ENCODE assay signal across 20 cellular contexts in genomic region chr9:121763131-121763530, GRCh38.
DNase-seq lines count a peak whose midpoint lies in the region; ATAC-seq and TF ChIP-seq lines count a peak whose summit lies in the region.
"Had no signal": no experiment of that assay in that cellular context is flagged by ENCODE, and none has a peak within 500 bp of the region (broad histone marks: within the 10 kb centered on the region; RNA-seq: fewer than 3 reads in every experiment).

No MANE protein-coding gene starts in this region.

- TF ChIP-seq CTCF in cardiac muscle cell (IDR thresholded peaks at IDR 0.05; ENCODE audit: low read depth, low read length) (no peak), IMR-90 (conservative IDR thresholded peaks at IDR 0.05; ENCODE audit: low read depth, low read length) (no peak), thoracic aorta (IDR thresholded peaks at IDR 0.05) (no peak), vagina (IDR thresholded peaks at IDR 0.05) (no peak)

- H3K9me3 Mint-ChIP-seq in activated CD8-positive, alpha-beta memory T cell treated with anti-CD3 and anti-CD28 coated beads, Interleukin-2, amount 10 ng/mL, durations not matched to agents 7 days and 5 days (ENCODE audit: low read depth) = no peaks in the 10 kb centered on the region
- H3K9me3 Mint-ChIP-seq: GM23338, H9, HFFc6 had no signal

- H3K4me2 ChIP-seq in IMR-90 (ENCODE audit: low read depth, low read length) (no peak overlapping the region), neuronal stem cell (ENCODE audit: insufficient read depth, low read length, poor library complexity, severe bottlenecking) (no peak overlapping the region)
- H3K4me2 ChIP-seq: A549, GM23338 had no signal

- no peak for TF ChIP-seq POLR2A in IMR-90 (IDR thresholded peaks at IDR 0.05; ENCODE audit: low read depth, low read length)
- no peak for TF ChIP-seq POLR2A in vagina (IDR thresholded peaks at IDR 0.05)

- H3K4me1 Mint-ChIP-seq in activated CD8-positive, alpha-beta memory T cell treated with anti-CD3 and anti-CD28 coated beads, Interleukin-2, amount 10 ng/mL, durations not matched to agents 7 days and 5 days = no peaks in the 10 kb centered on the region
- H3K4me1 Mint-ChIP-seq: CD4-positive, alpha-beta memory T cell had no signal

- H2BK20ac ChIP-seq in IMR-90 (ENCODE audit: low read depth, low read length) = no peak overlapping the region

- WGBS in IMR-90 (ENCODE audit: extremely low coverage in 2 of 2, insufficient read length in 1 of 2), 2 experiments = 100% methylated on average over 2 of the region's 6 CpGs; no CpG with 5 or more reads in 1 of the 2 experiments
- WGBS in neuronal stem cell (ENCODE audit: extremely low coverage in 2 of 2, insufficient read length in 2 of 2, insufficient replicate concordance in 1 of 2), 2 donors = no CpG with 5 or more reads among the region's 6 CpGs

- no peak overlapping the region for H2BK12ac ChIP-seq in neuronal stem cell (ENCODE audit: low read length)

- no peak overlapping the region for H3K56ac ChIP-seq in IMR-90 (ENCODE audit: extremely low read depth, insufficient read depth, low read length)

- H4K91ac ChIP-seq in IMR-90 (ENCODE audit: insufficient read depth, low read depth, low read length) (peak overlapping the region; percentile 4; the same call in 1 of the 2 replicates), neuronal stem cell (ENCODE audit: low read depth, low read length, poor library complexity) (no peak overlapping the region)

- H4K5ac ChIP-seq in IMR-90 (ENCODE audit: low read depth, low read length) = no peak overlapping the region

- no peak overlapping the region for H2AK9ac ChIP-seq in IMR-90 (replicated peaks; ENCODE audit: low read depth, low read length, poor library complexity)

- no peak overlapping the region for H3K4me3 Mint-ChIP-seq in activated CD8-positive, alpha-beta memory T cell treated with anti-CD3 and anti-CD28 coated beads, Interleukin-2, amount 10 ng/mL, durations not matched to agents 7 days and 5 days
- H3K4me3 Mint-ChIP-seq: GM23338, H9, HFFc6 had no signal

- no peak overlapping the region for H4K8ac ChIP-seq in IMR-90 (ENCODE audit: low read depth in 2 of 2, low read length in 2 of 2)
- no peak overlapping the region for H4K8ac ChIP-seq in neuronal stem cell (ENCODE audit: low read depth, low read length)

- H3K4ac ChIP-seq in IMR-90 (ENCODE audit: low read depth, low read length) (no peak overlapping the region), neuronal stem cell (ENCODE audit: low read length) (peak overlapping the region; percentile 25)

- peaks cover 46% of the 10 kb centered on the region for H3K9me1 ChIP-seq in IMR-90 (ENCODE audit: insufficient read depth, low read length)

- H2AFZ ChIP-seq in IMR-90 (replicated peaks; ENCODE audit: low read length, poor library complexity) (no peak overlapping the region), neuronal stem cell (ENCODE audit: low read length) (no peak overlapping the region)
- H2AFZ ChIP-seq: GM23338 had no signal

- CTCF ChIA-PET in IMR-90 (lab: Yijun Ruan, JAX) = no interaction called here
- CTCF ChIA-PET in activated CD8-positive, alpha-beta memory T cell treated with anti-CD3 and anti-CD28 coated beads, Interleukin-2, amount 10 ng/mL, durations not matched to agents 7 days and 5 days (lab: Charles Lee) = no interaction called here

- POLR2A ChIA-PET in IMR-90 (lab: Charles Lee; ENCODE audit: unreplicated experiment) = no interaction called here

- no TSS peak for BruUV-seq in IMR-90 (replicated peaks; lab: Mats Ljungman, UMichigan)

- H3K14ac ChIP-seq in IMR-90 (replicated peaks; ENCODE audit: low read depth, low read length) = no peak overlapping the region
- H3K14ac ChIP-seq in neuronal stem cell (ENCODE audit: low read length) = no peak overlapping the region

- H3K9me3 ChIP-seq in cardiac muscle cell (ENCODE audit: low read depth) (no peaks in the 10 kb centered on the region), IMR-90 (ENCODE audit: control insufficient read depth, insufficient read depth, low read length) (no peaks in the 10 kb centered on the region), neuronal stem cell (replicated peaks in 1 of 2; ENCODE audit: control insufficient read depth in 2 of 2, insufficient read depth in 1 of 2, low read depth in 1 of 2, low read length in 2 of 2) (no peaks in the 10 kb centered on the region), thoracic aorta (no peaks in the 10 kb centered on the region), vagina (no peaks in the 10 kb centered on the region)
- H3K9me3 ChIP-seq: A549 had no signal

- intact Hi-C loops in left ventricle myocardium superior (cut with micrococcal nuclease) = no loop called here
- intact Hi-C loops in IMR-90 (cut with micrococcal nuclease) = no loop called here
- intact Hi-C loops in vagina (cut with DNase I) = no loop called here

- no peak overlapping the region for H3K18ac ChIP-seq in IMR-90 (ENCODE audit: low read depth, low read length)
- H3K18ac ChIP-seq in neuronal stem cell (ENCODE audit: low read length) = no peak overlapping the region

- H2BK15ac ChIP-seq in IMR-90 (ENCODE audit: low read depth, low read length) (no peak overlapping the region; the same call in 2 of the 3 replicates), neuronal stem cell (ENCODE audit: low read length) (no peak overlapping the region)

- H3K27me3 ChIP-seq in cardiac muscle cell (no peaks in the 10 kb centered on the region), IMR-90 (ENCODE audit: control insufficient read depth, insufficient read depth, low read length) (no peaks in the 10 kb centered on the region), neuronal stem cell (ENCODE audit: control insufficient read depth in 3 of 3, insufficient read depth in 3 of 3, low read depth in 1 of 3, low read length in 3 of 3) (no peaks in the 10 kb centered on the region), thoracic aorta (replicated peaks; ENCODE audit: insufficient read depth) (no peaks in the 10 kb centered on the region), vagina (no peaks in the 10 kb centered on the region)

- H3K4me3 ChIP-seq in cardiac muscle cell = no peak overlapping the region
- H3K4me3 ChIP-seq in IMR-90 (ENCODE audit: insufficient read depth, low read depth, low read length) = no peak overlapping the region
- no peak overlapping the region for H3K4me3 ChIP-seq in neuronal stem cell (ENCODE audit: low read length in 2 of 2)
- H3K4me3 ChIP-seq in thoracic aorta = no peak overlapping the region
- H3K4me3 ChIP-seq in vagina = no peak overlapping the region
- H3K4me3 ChIP-seq: A549, GM23338 had no signal

- H3K36me3 Mint-ChIP-seq in activated CD8-positive, alpha-beta memory T cell treated with anti-CD3 and anti-CD28 coated beads, Interleukin-2, amount 10 ng/mL, durations not matched to agents 7 days and 5 days = no peaks in the 10 kb centered on the region
- H3K36me3 Mint-ChIP-seq: CD4-positive, alpha-beta memory T cell had no signal

- peak overlapping the region; percentile 70 for H2AK5ac ChIP-seq in IMR-90 (ENCODE audit: low read depth, low read length)
- no peak overlapping the region for H2AK5ac ChIP-seq in neuronal stem cell (ENCODE audit: low read depth, low read length)

- no peak for DNase-seq in cardiac muscle cell (ENCODE audit: low read depth in 1 of 2, low spot score in 1 of 2)
- DNase-seq in left ventricle myocardium superior = no peak
- DNase-seq in IMR-90 = no peak
- no peak for DNase-seq in neuronal stem cell (ENCODE audit: low spot score)
- no peak for DNase-seq in thoracic aorta (ENCODE audit: low spot score)
- DNase-seq in activated CD8-positive, alpha-beta memory T cell treated with anti-CD3 and anti-CD28 coated beads, Interleukin-2, amount 10 ng/mL, durations not matched to agents 7 days and 5 days = no peak
- DNase-seq in vagina (ENCODE audit: extremely low spot score in 2 of 2) = no peak
- DNase-seq: 8988T, ACHN, Calu3, COR-L47, DMS53, DMS79 treated with DMSO at 0.1 percent for 48 hours, GF-D8, H9, HFFc6 had no signal

- H2BK120ac ChIP-seq in IMR-90 (ENCODE audit: low read depth, low read length) (peak overlapping the region; percentile 32; the same call in 1 of the 2 replicates), neuronal stem cell (ENCODE audit: low read depth, low read length) (no peak overlapping the region)

- peak overlapping the region; percentile 4 for H3K27ac ChIP-seq in cardiac muscle cell
- H3K27ac ChIP-seq in IMR-90 (ENCODE audit: insufficient read depth, low read length) = no peak overlapping the region
- no peak overlapping the region for H3K27ac ChIP-seq in neuronal stem cell (replicated peaks; ENCODE audit: low read length)
- peak overlapping the region; percentile 0 to 36 for H3K27ac ChIP-seq in thoracic aorta
- no peak overlapping the region for H3K27ac ChIP-seq in vagina
- H3K27ac ChIP-seq: A549 had no signal

- H3K79me1 ChIP-seq in IMR-90 (ENCODE audit: low read depth in 1 of 2, low read length in 2 of 2) (peaks cover 8 to 46% of the 10 kb centered on the region in 2 experiments; a peak in 3 of 4 replicates), neuronal stem cell (ENCODE audit: low read depth, low read length) (peaks cover 9% of the 10 kb centered on the region)

- ATAC-seq in left ventricle myocardium superior (no peak), IMR-90 (ENCODE audit: low read depth) (no peak), thoracic aorta (ENCODE audit: insufficient number of reproducible peaks, low FRiP score, low read depth) (no peak), HG03045 (IDR thresholded peaks at IDR 0.05; ENCODE audit: unreplicated experiment) (no peak)
- no peak for ATAC-seq in activated CD8-positive, alpha-beta memory T cell treated with anti-CD3 and anti-CD28 coated beads, Interleukin-2, amount 10 ng/mL, durations not matched to agents 7 days and 5 days
- ATAC-seq: A549, GM23338 had no signal

- TF ChIP-seq RAD21 in IMR-90 (IDR thresholded peaks at IDR 0.05; ENCODE audit: low read length) = no peak

- in situ Hi-C loops in IMR-90 (cut with MboI; ENCODE audit: low sequenced_read_pairs) = no loop called here

- H2BK5ac ChIP-seq in IMR-90 (ENCODE audit: low read depth, low read length, poor library complexity, severe bottlenecking) (no peak overlapping the region), neuronal stem cell (ENCODE audit: low read length) (peak overlapping the region; percentile 29)

- H3K23ac ChIP-seq in IMR-90 (ENCODE audit: low read depth, low read length) (no peak overlapping the region), neuronal stem cell (ENCODE audit: low read depth, low read length, poor library complexity) (peak overlapping the region; percentile 69)

- peaks cover 5% of the 10 kb centered on the region for H4K20me1 ChIP-seq in IMR-90 (ENCODE audit: insufficient read depth, low read length)

- H3K27me3 Mint-ChIP-seq in activated CD8-positive, alpha-beta memory T cell treated with anti-CD3 and anti-CD28 coated beads, Interleukin-2, amount 10 ng/mL, durations not matched to agents 7 days and 5 days = peaks cover 2% of the 10 kb centered on the region

- H3K36me3 ChIP-seq in cardiac muscle cell (peaks cover 29% of the 10 kb centered on the region), IMR-90 (ENCODE audit: control insufficient read depth, insufficient read depth, low read length) (peaks cover 62% of the 10 kb centered on the region), neuronal stem cell (replicated peaks in 1 of 2; ENCODE audit: control insufficient read depth in 2 of 2, insufficient read depth in 2 of 2, low read length in 2 of 2) (peaks cover 78 to 98% of the 10 kb centered on the region in 2 donors), thoracic aorta (peaks cover 59% of the 10 kb centered on the region), vagina (peaks cover 0 to 73% of the 10 kb centered on the region in 2 donors)

- H3K9ac ChIP-seq in IMR-90 (ENCODE audit: low read depth, low read length) (no peak overlapping the region), neuronal stem cell (ENCODE audit: low read depth, low read length, poor library complexity) (no peak overlapping the region)

- H3K4me1 ChIP-seq in cardiac muscle cell (ENCODE audit: low read depth) = peaks cover 28% of the 10 kb centered on the region
- peaks cover 16% of the 10 kb centered on the region for H3K4me1 ChIP-seq in IMR-90 (ENCODE audit: control insufficient read depth, insufficient read depth, low read length)
- H3K4me1 ChIP-seq in neuronal stem cell (ENCODE audit: control insufficient read depth in 2 of 2, insufficient read depth in 1 of 2, low read depth in 1 of 2, low read length in 2 of 2) = no peaks in the 10 kb centered on the region
- peaks cover 18 to 26% of the 10 kb centered on the region in 2 donors for H3K4me1 ChIP-seq in thoracic aorta (ENCODE audit: control insufficient read depth in 1 of 2, low read depth in 2 of 2)
- peaks cover 21% of the 10 kb centered on the region for H3K4me1 ChIP-seq in vagina

- dilution Hi-C loops in IMR-90 (cut with HindIII; ENCODE audit: low sequenced_read_pairs, unreplicated experiment) = no loop called here

- H3K27ac Mint-ChIP-seq in activated CD8-positive, alpha-beta memory T cell treated with anti-CD3 and anti-CD28 coated beads, Interleukin-2, amount 10 ng/mL, durations not matched to agents 7 days and 5 days = no peak overlapping the region
- H3K27ac Mint-ChIP-seq: CD4-positive, alpha-beta memory T cell; GM23338 had no signal

Comparison
In these comparisons a context has a peak if more than half of its experiments do, and no peak if none do; other contexts are left out.
1. H3K27ac ChIP-seq: peak in cardiac muscle cell (single experiment) and thoracic aorta (2 of 2); none in IMR-90 (single experiment), neuronal stem cell (single experiment) and vagina (single experiment).